Comparison of ENCODE assay signal across 27 cellular contexts in the genomic region with DNA sequence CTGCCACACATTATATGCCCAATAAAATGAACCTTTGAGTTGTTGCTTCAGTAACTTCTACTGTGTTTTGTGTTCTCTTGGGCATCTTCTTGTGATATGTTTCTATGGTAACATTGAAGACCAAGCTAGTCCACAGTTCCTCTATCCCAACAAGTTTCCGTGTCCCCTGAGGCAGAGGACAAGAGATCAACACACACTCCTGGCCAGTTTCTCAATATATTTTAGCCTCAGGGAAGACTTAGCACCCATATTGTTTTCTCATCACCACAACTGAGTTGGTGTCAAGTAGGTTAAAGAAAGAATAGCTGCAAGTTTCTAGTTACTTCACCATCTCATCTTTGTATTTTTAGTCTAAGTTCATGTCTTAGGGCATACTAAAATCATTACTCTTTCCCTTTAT.
"Had no signal": no experiment of that assay in that cellular context is flagged by ENCODE, and none has a peak within 500 bp of the region (broad histone marks: within the 10 kb centered on the region; RNA-seq: fewer than 3 reads in every experiment).

No MANE protein-coding gene starts in this region.

- H3K27ac Mint-ChIP-seq: activated CD4-positive, alpha-beta T cell treated with anti-CD3 and anti-CD28 coated beads for 36 hours; activated CD4-positive, alpha-beta T cell treated with anti-CD3 and anti-CD28 coated beads, Interleukin-2, amount 10 ng/mL, durations not matched to agents 7 days and 5 days; activated CD8-positive, alpha-beta T cell treated with anti-CD3 and anti-CD28 coated beads, Interleukin-2, amount 10 ng/mL, durations not matched to agents 7 days and 5 days; activated naive CD4-positive, alpha-beta T cell treated with anti-CD3 and anti-CD28 coated beads, Interleukin-2, amount 10 ng/mL, durations not matched to agents 7 days and 5 days; activated naive CD8-positive, alpha-beta T cell; activated naive CD8-positive, alpha-beta T cell treated with anti-CD3 and anti-CD28 coated beads, Interleukin-2, amount 50 U/mL, for 24 hours; activated T-helper 1 cell treated with anti-CD3 and anti-CD28 coated beads, Interleukin-12 subunit alpha, Interleukin-12 subunit beta, Interleukin-2, Interleukin-4 antibody, amounts not matched to agents 30 ng/mL and 10 ng/mL and 1 ng/mL, durations not matched to agents 14 hours and 24 hours and 36 hours; T-helper 2 cell treated with Interferon-gamma antibody and Interleukin-4, amounts not matched to agents 5 μg/mL and 100 μg/mL, for 36 hours had no signal

- H3K4me3 Mint-ChIP-seq: activated CD4-positive, alpha-beta T cell treated with anti-CD3 and anti-CD28 coated beads for 36 hours; activated CD4-positive, alpha-beta T cell treated with anti-CD3 and anti-CD28 coated beads, Interleukin-2, amount 10 ng/mL, durations not matched to agents 7 days and 5 days; activated CD8-positive, alpha-beta T cell treated with anti-CD3 and anti-CD28 coated beads, Interleukin-2, amount 10 ng/mL, durations not matched to agents 7 days and 5 days; activated naive CD4-positive, alpha-beta T cell treated with anti-CD3 and anti-CD28 coated beads, Interleukin-2, amount 10 ng/mL, durations not matched to agents 7 days and 5 days; activated naive CD8-positive, alpha-beta T cell; activated naive CD8-positive, alpha-beta T cell treated with anti-CD3 and anti-CD28 coated beads, Interleukin-2, amount 50 U/mL, for 24 hours; activated T-cell treated with anti-CD3 and anti-CD28 coated beads, Interleukin-2, amount 50 U/mL, for 4 hours; activated T-helper 1 cell treated with anti-CD3 and anti-CD28 coated beads, Interleukin-12 subunit alpha, Interleukin-12 subunit beta, Interleukin-2, Interleukin-4 antibody, amounts not matched to agents 30 ng/mL and 10 ng/mL and 1 ng/mL, durations not matched to agents 14 hours and 24 hours and 36 hours; T-helper 2 cell treated with Interferon-gamma antibody and Interleukin-4, amounts not matched to agents 5 μg/mL and 100 μg/mL, for 36 hours had no signal

- ATAC-seq: activated CD4-positive, alpha-beta T cell treated with anti-CD3 and anti-CD28 coated beads for 36 hours; activated CD4-positive, CD25-positive, alpha-beta regulatory T cell treated with anti-CD3 and anti-CD28 coated beads, Interleukin-2, amount 50 U/mL, for 24 hours; activated CD8-positive, alpha-beta T cell treated with anti-CD3 and anti-CD28 coated beads, Interleukin-2, amount 10 ng/mL, durations not matched to agents 7 days and 5 days; activated naive CD8-positive, alpha-beta T cell treated with anti-CD3 and anti-CD28 coated beads, Interleukin-2, amount 50 U/mL, for 24 hours; activated T-cell treated with anti-CD3 and anti-CD28 coated beads, Interleukin-2, amount 50 U/mL, for 4 hours; K562 had no signal

- DNase-seq: activated CD4-positive, alpha-beta T cell treated with anti-CD3 and anti-CD28 coated beads for 36 hours; activated CD4-positive, alpha-beta T cell treated with anti-CD3 and anti-CD28 coated beads, Interleukin-2, amount 10 ng/mL, durations not matched to agents 7 days and 5 days; activated CD4-positive, alpha-beta T cell treated with anti-CD3 and anti-CD28 coated beads, Interleukin-2, amount 50 U/mL, for 48 hours; activated CD8-positive, alpha-beta memory T cell treated with anti-CD3 and anti-CD28 coated beads, Interleukin-2, amount 50 U/mL, for 4 hours; activated CD8-positive, alpha-beta T cell treated with anti-CD3 and anti-CD28 coated beads, Interleukin-2, amount 10 ng/mL, durations not matched to agents 7 days and 5 days; activated gamma-delta T cell treated with Interleukin-2 at 50 U/mL for 16 hours; activated naive CD4-positive, alpha-beta T cell treated with anti-CD3 and anti-CD28 coated beads, Interleukin-2, amount 10 ng/mL, durations not matched to agents 7 days and 5 days; activated naive CD8-positive, alpha-beta T cell treated with anti-CD3 and anti-CD28 coated beads, Interleukin-2, amount 50 U/mL, for 24 hours; activated T-cell treated with anti-CD3 and anti-CD28 coated beads for 4 hours; activated T-cell treated with anti-CD3 and anti-CD28 coated beads, Interleukin-2, amount 50 U/mL, for 4 hours; anterior cingulate cortex; brain microvascular endothelial cell; central memory CD4-positive, alpha-beta T cell; MG63; NCI-H1092; NCI-H1436 treated with DMSO at 0.1 percent for 48 hours; NCI-H1694 treated with DMSO at 0.1 percent for 48 hours; NCI-H2029; NCI-H345; NCI-H524 treated with DMSO at 0.1 percent for 48 hours; OCI-M1; SJCRH30 had no signal

- H3K36me3 Mint-ChIP-seq: activated naive CD4-positive, alpha-beta T cell treated with anti-CD3 and anti-CD28 coated beads, Interleukin-2, amount 10 ng/mL, durations not matched to agents 7 days and 5 days had no signal

- H3K9me3 Mint-ChIP-seq: activated naive CD8-positive, alpha-beta T cell treated with anti-CD3 and anti-CD28 coated beads, Interleukin-2, amount 50 U/mL, for 24 hours; activated T-cell treated with anti-CD3 and anti-CD28 coated beads, Interleukin-2, amount 50 U/mL, for 4 hours had no signal

- H3K27me3 Mint-ChIP-seq: activated CD4-positive, alpha-beta T cell treated with anti-CD3 and anti-CD28 coated beads for 36 hours; activated CD4-positive, alpha-beta T cell treated with anti-CD3 and anti-CD28 coated beads, Interleukin-2, amount 10 ng/mL, durations not matched to agents 7 days and 5 days; activated naive CD4-positive, alpha-beta T cell treated with anti-CD3 and anti-CD28 coated beads, Interleukin-2, amount 10 ng/mL, durations not matched to agents 7 days and 5 days; activated naive CD8-positive, alpha-beta T cell; activated naive CD8-positive, alpha-beta T cell treated with anti-CD3 and anti-CD28 coated beads, Interleukin-2, amount 50 U/mL, for 24 hours had no signal
